ENCODE assay signal across 18 cellular contexts in the genomic region with DNA sequence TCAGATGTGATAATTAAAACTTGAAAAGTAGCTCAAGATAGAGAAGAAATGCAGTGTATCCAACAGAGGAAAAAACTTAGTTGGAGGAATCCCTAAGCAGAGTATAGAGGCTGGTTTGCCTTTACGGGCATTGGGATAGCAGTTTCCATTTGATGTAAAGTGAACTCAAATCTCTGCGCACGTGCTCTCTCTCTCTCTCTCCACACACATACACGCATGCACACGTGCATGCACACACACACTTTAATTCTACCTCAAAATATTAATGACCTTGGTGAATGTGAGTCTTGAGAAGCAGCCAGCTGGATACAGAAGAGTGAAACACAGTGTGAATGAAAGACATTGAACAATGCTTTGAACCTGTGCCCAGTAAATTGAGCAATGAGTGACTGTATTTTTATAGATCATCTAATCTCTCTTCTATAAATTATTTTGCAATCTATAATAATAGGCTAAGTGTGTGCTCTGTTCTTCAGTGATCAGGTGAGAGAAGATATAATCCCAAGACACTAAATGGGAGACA.
DNase-seq lines count a peak whose midpoint lies in the region; ATAC-seq, FAIRE-seq and TF ChIP-seq lines count a peak whose summit lies in the region.
"Had no signal": no experiment of that assay in that cellular context is flagged by ENCODE, and none has a peak within 500 bp of the region (broad histone marks: within the 10 kb centered on the region; RNA-seq: fewer than 3 reads in every experiment).

No MANE protein-coding gene starts in this region.

- no peaks in the 10 kb centered on the region for H3K36me3 ChIP-seq in breast epithelium
- H3K36me3 ChIP-seq in body of pancreas (replicated peaks in 1 of 2; ENCODE audit: insufficient read depth in 1 of 2, low read depth in 2 of 2) = no peaks in the 10 kb centered on the region
- no peaks in the 10 kb centered on the region for H3K36me3 ChIP-seq in small intestine (ENCODE audit: control insufficient read depth in 2 of 2, insufficient read depth in 2 of 2, low read length in 2 of 2)
- no peaks in the 10 kb centered on the region for H3K36me3 ChIP-seq in H7 (replicated peaks; ENCODE audit: control insufficient read depth, insufficient read depth, low read length)
- H3K36me3 ChIP-seq: BLaER1 had no signal

- H3K27ac ChIP-seq in breast epithelium (no peak overlapping the region), body of pancreas (no peak overlapping the region), small intestine (ENCODE audit: low read depth in 1 of 2, low read length in 1 of 2) (no peak overlapping the region)
- H3K27ac ChIP-seq: 22Rv1, BLaER1 had no signal

- H3K4me1 Mint-ChIP-seq in MCF 10A (ENCODE audit: insufficient read depth, unreplicated experiment) = peaks cover 13% of the 10 kb centered on the region

- H3K27me3 Mint-ChIP-seq in MCF 10A (ENCODE audit: insufficient read depth, unreplicated experiment) = no peaks in the 10 kb centered on the region

- H3K4me3 ChIP-seq in breast epithelium = no peak overlapping the region
- H3K4me3 ChIP-seq in body of pancreas = no peak overlapping the region
- H3K4me3 ChIP-seq in small intestine (ENCODE audit: low read depth in 1 of 2, low read length in 2 of 2) = no peak overlapping the region
- no peak overlapping the region for H3K4me3 ChIP-seq in H7 (ENCODE audit: insufficient read depth, low read depth, low read length)
- H3K4me3 ChIP-seq: BLaER1 had no signal

- H3K9me3 ChIP-seq in breast epithelium = no peaks in the 10 kb centered on the region
- no peaks in the 10 kb centered on the region for H3K9me3 ChIP-seq in body of pancreas
- H3K9me3 ChIP-seq in small intestine (ENCODE audit: control insufficient read depth, low read depth) = no peaks in the 10 kb centered on the region
- H3K9me3 ChIP-seq: BLaER1, Caco-2 had no signal

- H3K27me3 ChIP-seq in breast epithelium (no peaks in the 10 kb centered on the region), body of pancreas (no peaks in the 10 kb centered on the region), small intestine (ENCODE audit: control insufficient read depth in 2 of 2, insufficient read depth in 2 of 2, low read length in 2 of 2) (no peaks in the 10 kb centered on the region), H7 (ENCODE audit: control insufficient read depth, insufficient read depth, low read length) (no peaks in the 10 kb centered on the region)
- H3K27me3 ChIP-seq: BLaER1 had no signal

- H3K4me3 Mint-ChIP-seq in MCF 10A (ENCODE audit: unreplicated experiment) = no peak overlapping the region

- no peak for FAIRE-seq in small intestine (lab: Jason Lieb, UNC)

- CTCF ChIA-PET in MCF 10A (lab: Yijun Ruan, JAX) = interaction anchor here (0.6 to 0.9 kb wide), 4 partner anchors 12 to 613 kb away, joined by 3 read pairs; no protein-coding TSS in a partner anchor

- no peak for TF ChIP-seq POLR2A in breast epithelium (IDR thresholded peaks at IDR 0.05)
- no peak for TF ChIP-seq POLR2A in body of pancreas (IDR thresholded peaks at IDR 0.05)

- WGBS in body of pancreas, 2 donors = 15 to 16% methylated on average over 5 of the region's 5 CpGs
- WGBS in small intestine, 3 donors = 7 to 66% (median 31%) methylated on average over 5 of the region's 5 CpGs

- peak; percentile 85 for DNase-seq in MCF 10A (ENCODE audit: unreplicated experiment)
- DNase-seq in breast epithelium (ENCODE audit: low spot score in 2 of 2) = no peak
- DNase-seq in body of pancreas = peak in 3 of 4 donors; percentile 14 to 63 (median 21)
- peak; percentile 53 for DNase-seq in fibroblast of peridontal ligament (ENCODE audit: extremely low read depth)
- DNase-seq in small intestine = peak; percentile 63
- no peak for DNase-seq in activated CD4-positive, alpha-beta T cell treated with anti-CD3 and anti-CD28 coated beads for 48 hours
- no peak for DNase-seq in H7
- no peak for DNase-seq in cortex of kidney (lab: John Stamatoyannopoulos, UW)
- DNase-seq: Caco-2, DMS153, EL, NCI-H187 treated with DMSO at 0.1 percent for 48 hours, NCI-H2171, NCI-H446, NCI-H69 had no signal

- no peak overlapping the region for H3K27ac Mint-ChIP-seq in MCF 10A (ENCODE audit: low read depth, unreplicated experiment)

- H3K9me3 Mint-ChIP-seq in MCF 10A (ENCODE audit: unreplicated experiment) = no peaks in the 10 kb centered on the region

- ATAC-seq in body of pancreas = peak; percentile 79
- ATAC-seq: HCT116 had no signal

- POLR2A ChIA-PET in MCF 10A (lab: Yijun Ruan, JAX) = interaction anchor here (0.6 to 0.8 kb wide), 4 partner anchors 22 to 636 kb away, joined by 3 to 4 read pairs (median 3); no protein-coding TSS in a partner anchor

- H3K4me1 ChIP-seq in breast epithelium (no peaks in the 10 kb centered on the region), body of pancreas (peaks cover 11% of the 10 kb centered on the region), small intestine (ENCODE audit: control insufficient read depth in 2 of 2, insufficient read depth in 1 of 2, low read depth in 1 of 2, low read length in 1 of 2) (no peaks in the 10 kb centered on the region)
- H3K4me1 ChIP-seq: BLaER1, Caco-2 had no signal

- no TSS peak for BruUV-seq in MCF 10A (replicated peaks; lab: Mats Ljungman, UMichigan)

- H3K36me3 Mint-ChIP-seq in MCF 10A (ENCODE audit: insufficient read depth, unreplicated experiment) = peaks cover 4% of the 10 kb centered on the region

- TF ChIP-seq CTCF in MCF 10A (IDR thresholded peaks at IDR 0.05; ENCODE audit: unreplicated experiment) (no peak), breast epithelium (IDR thresholded peaks at IDR 0.05) (no peak), body of pancreas (IDR thresholded peaks at IDR 0.05) (no peak)

- intact Hi-C loops in MCF 10A (cut with micrococcal nuclease) (no loop called here), breast epithelium (cut with DNase I; ENCODE audit: low total_unique reads) (no loop called here), body of pancreas (cut with DNase I) (no loop called here)

Comparison
In these comparisons a context has a peak if more than half of its experiments do, and no peak if none do; other contexts are left out.
1. DNase-seq: peak in MCF 10A (single experiment), body of pancreas (3 of 4), fibroblast of peridontal ligament (single experiment) and small intestine (single experiment); none in breast epithelium (0 of 2), activated CD4-positive, alpha-beta T cell treated with anti-CD3 and anti-CD28 coated beads for 48 hours (single experiment), H7 (single experiment) and cortex of kidney (single experiment).